In genomic region chr3:143464850-143465249, GRCh38 we compare ENCODE assay signal across 11 cellular contexts.
A peak's percentile ranks its signal among the peaks of the same experiment; 100 is the strongest.
DNase-seq lines count a peak whose midpoint lies in the region; ATAC-seq lines count a peak whose summit lies in the region.
"Had no signal": no experiment of that assay in that cellular context is flagged by ENCODE, and none has a peak within 500 bp of the region (broad histone marks: within the 10 kb centered on the region; RNA-seq: fewer than 3 reads in every experiment).

No MANE protein-coding gene starts in this region.

- DNase-seq in NCI-H2171 treated with DMSO at 0.1 percent for 48 hours (lab: John Stamatoyannopoulos, UW): peak; percentile 4
- DNase-seq in NCI-H2171 (lab: John Stamatoyannopoulos, UW): no peak
- DNase-seq in astrocyte of the hippocampus (ENCODE audit: low read depth, low spot score): peak; percentile 9
- peak; percentile 94 for DNase-seq in renal cortical epithelial cell (ENCODE audit: low read depth)
- no peak for DNase-seq in DMS153 treated with DMSO at 0.1 percent for 48 hours (lab: John Stamatoyannopoulos, UW; ENCODE audit: unreplicated experiment)
- DNase-seq: activated CD4-positive, alpha-beta T cell treated with anti-CD3 and anti-CD28 coated beads for 48 hours; activated naive CD4-positive, alpha-beta T cell; SHP77 treated with DMSO at 0.1 percent for 48 hours had no signal

- ATAC-seq in HG03432 (IDR thresholded peaks at IDR 0.05; ENCODE audit: unreplicated experiment): peak; percentile 62
- no peak for ATAC-seq in HG03565 (IDR thresholded peaks at IDR 0.05; ENCODE audit: unreplicated experiment)
- ATAC-seq in HG03280 (IDR thresholded peaks at IDR 0.05; ENCODE audit: unreplicated experiment): no peak

Comparison
In these comparisons a context has a peak if more than half of its experiments do, and no peak if none do; other contexts are left out.
1. DNase-seq: peak in NCI-H2171 treated with DMSO at 0.1 percent for 48 hours (single experiment), astrocyte of the hippocampus (single experiment) and renal cortical epithelial cell (single experiment); none in NCI-H2171 (single experiment) and DMS153 treated with DMSO at 0.1 percent for 48 hours (single experiment).